1 cellular context compared by ENCODE assay signal in genomic region chr19:18781885-18782527, GRCh38.
TF ChIP-seq lines count a peak whose summit lies in the region.

No MANE protein-coding gene starts in this region.

TF ChIP-seq in HepG2, 621 proteins besides CTCF, POLR2A, EP300 and RAD21 (continues in another document):
- TF ChIP-seq ZNF34 (CRISPR knock-in tag; IDR thresholded peaks at IDR 0.05; ENCODE audit: borderline replicate concordance) = no peak
- TF ChIP-seq ZBTB7B (CRISPR knock-in tag; IDR thresholded peaks at IDR 0.05) = peak; percentile 47; the same call in 1 of the 2 replicates
- no peak for TF ChIP-seq SRSF1 (optimal IDR thresholded peaks at IDR 0.05; ENCODE audit: low read depth, low read length)
- no peak for TF ChIP-seq ZNF121 (CRISPR knock-in tag; IDR thresholded peaks at IDR 0.05)
- no peak for TF ChIP-seq MAF1 (CRISPR knock-in tag; IDR thresholded peaks at IDR 0.05; ENCODE audit: borderline replicate concordance)
- no peak for TF ChIP-seq USF2 (IDR thresholded peaks at IDR 0.05; ENCODE audit: low read depth, low read length)
- no peak for TF ChIP-seq USF2 (CRISPR knock-in tag; IDR thresholded peaks at IDR 0.05; ENCODE audit: borderline replicate concordance)
- TF ChIP-seq ZNF562 (CRISPR knock-in tag; IDR thresholded peaks at IDR 0.05; ENCODE audit: borderline replicate concordance) = no peak
- peak; percentile 36; the same call in 1 of the 2 replicates for TF ChIP-seq SALL1 (CRISPR knock-in tag; IDR thresholded peaks at IDR 0.05)
- TF ChIP-seq ZNF362 (CRISPR knock-in tag; IDR thresholded peaks at IDR 0.05; ENCODE audit: borderline replicate concordance) = no peak
- no peak for TF ChIP-seq ELF3 (CRISPR knock-in tag; IDR thresholded peaks at IDR 0.05)
- no peak for TF ChIP-seq DNMT1 (CRISPR knock-in tag; IDR thresholded peaks at IDR 0.05)
- no peak for TF ChIP-seq DMTF1 (CRISPR knock-in tag; IDR thresholded peaks at IDR 0.05)
- no peak for TF ChIP-seq NFIC (IDR thresholded peaks at IDR 0.05; ENCODE audit: low read length)
- no peak for TF ChIP-seq ZFY (CRISPR knock-in tag; IDR thresholded peaks at IDR 0.05)
- TF ChIP-seq ZC3H13 (CRISPR knock-in tag; IDR thresholded peaks at IDR 0.05) = no peak
- peak; percentile 76; the same call in 1 of the 2 replicates for TF ChIP-seq PATZ1 (CRISPR knock-in tag; IDR thresholded peaks at IDR 0.05)
- TF ChIP-seq ZNF878 (CRISPR knock-in tag; IDR thresholded peaks at IDR 0.05) = no peak
- TF ChIP-seq ARID4A (CRISPR knock-in tag; IDR thresholded peaks at IDR 0.05; ENCODE audit: borderline replicate concordance) = peak; percentile 22; the same call in 1 of the 2 replicates
- no peak for TF ChIP-seq BATF2 (CRISPR knock-in tag; IDR thresholded peaks at IDR 0.05)
- 0 out of 2 replicates have a peak, but pooled peaks have one; percentile 15 for TF ChIP-seq MYC (CRISPR knock-in tag; IDR thresholded peaks at IDR 0.05; ENCODE audit: borderline replicate concordance)
- no peak for TF ChIP-seq ZBTB46 (CRISPR knock-in tag; IDR thresholded peaks at IDR 0.05; ENCODE audit: borderline replicate concordance)
- no peak for TF ChIP-seq MAFG (CRISPR knock-in tag; IDR thresholded peaks at IDR 0.05)
- no peak for TF ChIP-seq ATF2 (CRISPR knock-in tag; IDR thresholded peaks at IDR 0.05)
- peak; percentile 90 for TF ChIP-seq HNRNPL (IDR thresholded peaks at IDR 0.05; ENCODE audit: low read depth, low read length)
- TF ChIP-seq SNAI1 (CRISPR knock-in tag; IDR thresholded peaks at IDR 0.05; ENCODE audit: borderline replicate concordance) = no peak
- no peak for TF ChIP-seq ATF6 (CRISPR knock-in tag; conservative IDR thresholded peaks at IDR 0.05)
- TF ChIP-seq HNF4A (CRISPR knock-in tag; IDR thresholded peaks at IDR 0.05) = peak; percentile 78
- TF ChIP-seq FOXO4 (CRISPR knock-in tag; conservative IDR thresholded peaks at IDR 0.05) = 0 out of 2 replicates have a peak, but pooled peaks have one; percentile 82
- TF ChIP-seq ZNF850 (CRISPR knock-in tag; conservative IDR thresholded peaks at IDR 0.05) = no peak
- no peak for TF ChIP-seq POGK (CRISPR knock-in tag; conservative IDR thresholded peaks at IDR 0.05)
- no peak for TF ChIP-seq HOXA5 (CRISPR knock-in tag; IDR thresholded peaks at IDR 0.05)
- no peak for TF ChIP-seq CHD2 (IDR thresholded peaks at IDR 0.05; ENCODE audit: low read depth, low read length)
- no peak for TF ChIP-seq ZNF749 (CRISPR knock-in tag; IDR thresholded peaks at IDR 0.05; ENCODE audit: borderline replicate concordance)
- TF ChIP-seq HNF4G (IDR thresholded peaks at IDR 0.05; ENCODE audit: borderline replicate concordance, low read depth, low read length) = peak; percentile 43; the same call in 1 of the 2 replicates
- peak; percentile 58; the same call in 1 of the 2 replicates for TF ChIP-seq HNF4G (CRISPR knock-in tag; IDR thresholded peaks at IDR 0.05; ENCODE audit: borderline replicate concordance, low read depth)
- TF ChIP-seq ZNF263 (CRISPR knock-in tag; IDR thresholded peaks at IDR 0.05) = no peak
